In the genomic region with DNA sequence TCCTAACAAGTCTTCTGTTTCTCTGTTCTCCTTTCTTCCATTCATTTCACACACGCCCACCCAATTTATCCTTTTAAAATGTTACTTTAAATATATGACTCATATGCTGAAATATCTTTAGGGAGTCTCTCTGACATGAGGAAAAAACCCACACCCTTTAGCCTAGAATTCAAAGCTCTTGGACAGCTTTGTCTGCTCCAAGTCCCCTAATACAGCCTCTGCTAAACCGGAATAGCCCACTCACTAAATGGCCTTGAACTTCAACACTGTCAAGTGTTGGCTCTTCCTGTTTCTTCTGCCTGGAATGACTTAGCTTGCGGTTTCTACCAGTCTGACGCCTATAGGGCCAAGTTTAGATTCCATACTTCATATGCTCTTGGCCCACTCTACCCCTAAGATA, we compare ENCODE assay signal across 8 cellular contexts. TPM values are rescaled to one million over a fixed set of nuclear protein-coding genes. Genes with fewer than 3 reads are reported as not detected.
DNase-seq lines count a peak whose midpoint lies in the region; ATAC-seq and TF ChIP-seq lines count a peak whose summit lies in the region.

No MANE protein-coding gene starts in this region.

- H3K36me3 ChIP-seq in psoas muscle (ENCODE audit: insufficient read depth in 1 of 2, low read depth in 1 of 2), result no peaks in the 10 kb centered on the region

- no peaks in the 10 kb centered on the region for H3K9me3 ChIP-seq in psoas muscle

- intact Hi-C loops in psoas muscle (cut with DNase I), result no loop called here

- H3K4me3 ChIP-seq in fibroblast of pulmonary artery (replicated peaks; ENCODE audit: low read depth, low read length), result no peak overlapping the region
- no peak overlapping the region for H3K4me3 ChIP-seq in psoas muscle

- H3K4me1 ChIP-seq in psoas muscle, result no peaks in the 10 kb centered on the region

- H3K27ac ChIP-seq in psoas muscle, result no peak overlapping the region

- ATAC-seq in GM18517 (IDR thresholded peaks at IDR 0.05; ENCODE audit: unreplicated experiment) (peak; percentile 36), HG02678 (IDR thresholded peaks at IDR 0.05; ENCODE audit: unreplicated experiment) (peak; percentile 28), psoas muscle (no peak)

- H3K27me3 ChIP-seq in psoas muscle (ENCODE audit: insufficient read depth in 3 of 3, low read length in 2 of 3), result no peaks in the 10 kb centered on the region

- TF ChIP-seq CTCF in fibroblast of pulmonary artery (IDR thresholded peaks at IDR 0.05; ENCODE audit: low read length, missing control alignments) (no peak), GM10266 (IDR thresholded peaks at IDR 0.05; ENCODE audit: control insufficient read depth, insufficient read depth, low read depth, missing control alignments) (no peak), psoas muscle (IDR thresholded peaks at IDR 0.05) (no peak)

- DNase-seq in NOMO-1 (lab: John Stamatoyannopoulos, UW; ENCODE audit: unreplicated experiment in 2 of 2) (peak; percentile 19 to 49), fibroblast of pulmonary artery (ENCODE audit: low read depth) (peak; percentile 77), GM10266 (ENCODE audit: extremely low spot score) (no peak), germinal center (ENCODE audit: low spot score) (no peak), NCI-H1436 treated with DMSO at 0.1 percent for 48 hours (lab: John Stamatoyannopoulos, UW) (no peak), psoas muscle (no peak)

- 46 to 64% (median 47%) methylated on average over 4 of the region's 4 CpGs for WGBS in psoas muscle, 3 donors

RNA-seq across cellular contexts. Expression of a gene that starts 3.3 kb away (rescaled TPM):
- under 1 TPM in 3 of 4 donors, not detected in 1; 0.29 to 0.59 (median 0.41) TPM for total RNA-seq in psoas muscle
- polyA plus RNA-seq in psoas muscle, result under 1 TPM; 0.01 to 0.10 (median 0.09) TPM

RNA-seq across cellular contexts. Expression of a gene that starts 56.5 kb away (rescaled TPM):
- total RNA-seq in psoas muscle, result not detected
- not detected for polyA plus RNA-seq in psoas muscle

Comparison
In these comparisons a context has a peak if more than half of its experiments do, and no peak if none do; other contexts are left out.
1. ATAC-seq: peak in GM18517 (single experiment) and HG02678 (single experiment); none in psoas muscle (0 of 4).
2. DNase-seq: peak in NOMO-1 (2 of 2) and fibroblast of pulmonary artery (single experiment); none in GM10266 (single experiment), germinal center (single experiment), NCI-H1436 treated with DMSO at 0.1 percent for 48 hours (single experiment) and psoas muscle (0 of 2).